8 cellular contexts compared by ENCODE assay signal in the genomic region with DNA sequence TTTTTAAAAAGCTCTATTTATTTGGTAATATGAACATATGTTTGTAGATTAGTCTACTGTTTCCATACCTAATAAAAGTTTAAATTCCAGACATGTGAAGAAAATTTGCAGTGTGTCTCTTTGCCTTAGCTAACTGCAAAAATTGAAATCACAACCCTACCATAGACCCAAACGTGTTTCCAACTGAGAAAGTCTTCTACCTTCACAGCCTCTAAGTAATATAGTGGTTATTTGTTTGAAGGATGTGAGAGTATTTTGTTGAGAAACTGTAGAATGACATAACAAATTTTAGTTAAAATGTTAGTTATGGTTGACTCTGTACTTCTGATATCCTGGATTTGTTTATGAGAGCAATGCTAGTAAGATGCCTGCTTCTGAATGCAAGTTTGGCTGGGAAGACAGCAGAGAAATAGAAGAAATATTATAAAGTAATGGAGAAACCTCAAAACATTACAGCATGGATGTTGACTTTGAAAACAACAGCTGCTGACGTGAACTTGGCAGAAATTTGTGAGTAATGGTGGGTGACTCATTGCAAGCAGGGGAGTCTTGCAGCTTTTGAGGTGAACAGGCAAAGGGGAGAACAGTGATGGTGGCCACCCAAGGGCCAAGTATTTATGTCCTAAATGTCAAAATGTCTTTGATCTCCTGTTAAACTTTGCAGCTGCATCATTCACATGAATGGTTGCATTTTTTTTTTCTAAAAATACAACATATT. TPM values are rescaled to one million over a fixed set of nuclear protein-coding genes. Genes with fewer than 3 reads are reported as not detected.
DNase-seq lines count a peak whose midpoint lies in the region; ATAC-seq and TF ChIP-seq lines count a peak whose summit lies in the region.
"Not testable (repeated sequence)": the region's sequence is repeated elsewhere in the genome, so short reads cannot be mapped to it uniquely, and the experiment has no call there.

No MANE protein-coding gene starts in this region.

- TF ChIP-seq CTCF in AG04450 (IDR thresholded peaks at IDR 0.05; ENCODE audit: low read depth, low read length); ovary (IDR thresholded peaks at IDR 0.05): not testable (repeated sequence)

- TF ChIP-seq POLR2A in ovary (IDR thresholded peaks at IDR 0.05), result not testable (repeated sequence)

- not testable (repeated sequence) for H3K27ac ChIP-seq in AG04450 (ENCODE audit: low read depth, low read length); ovary

- peak; percentile 67 for ATAC-seq in GM18909 (IDR thresholded peaks at IDR 0.05; ENCODE audit: poor library complexity, unreplicated experiment)
- ATAC-seq in HG02588 (IDR thresholded peaks at IDR 0.05; ENCODE audit: unreplicated experiment), result peak; percentile 53
- ATAC-seq in HG03457 (IDR thresholded peaks at IDR 0.05; ENCODE audit: unreplicated experiment), result peak; percentile 49
- peak; percentile 75 for ATAC-seq in SK-N-SH treated with all-trans-retinoic acid at 6 μM for 48 hours
- ATAC-seq in esophagus mucosa, result peak; percentile 65

- intact Hi-C loops in ovary (cut with DNase I), result not testable (repeated sequence)

- DNase-seq in AG04450 (ENCODE audit: low read depth, low spot score) (peak; percentile 42), ovary (peak in 4 of 5 donors; percentile 45 to 76 (median 49))
- peak; percentile 50 for DNase-seq in activated naive CD4-positive, alpha-beta T cell treated with anti-CD3 and anti-CD28 coated beads, Interleukin-2, amount 10 ng/mL, durations not matched to agents 7 days and 5 days

- peaks cover 40% of the 10 kb centered on the region for H3K36me3 Mint-ChIP-seq in activated naive CD4-positive, alpha-beta T cell treated with anti-CD3 and anti-CD28 coated beads, Interleukin-2, amount 10 ng/mL, durations not matched to agents 7 days and 5 days

- peak overlapping the region; percentile 17 for H3K4me3 Mint-ChIP-seq in activated naive CD4-positive, alpha-beta T cell treated with anti-CD3 and anti-CD28 coated beads, Interleukin-2, amount 10 ng/mL, durations not matched to agents 7 days and 5 days

- WGBS in ovary, 3 donors, result 35 to 39% (median 35%) methylated on average over 2 of the region's 2 CpGs

- POLR2A ChIA-PET in AG04450 (lab: Yijun Ruan, JAX), result not testable (repeated sequence)

- TF ChIP-seq EP300 in ovary (IDR thresholded peaks at IDR 0.05), result not testable (repeated sequence)

- peak overlapping the region; percentile 86 for H3K27ac Mint-ChIP-seq in activated naive CD4-positive, alpha-beta T cell treated with anti-CD3 and anti-CD28 coated beads, Interleukin-2, amount 10 ng/mL, durations not matched to agents 7 days and 5 days

- H3K9me3 ChIP-seq in AG04450 (ENCODE audit: control insufficient read depth, insufficient read depth, low read length); ovary: not testable (repeated sequence)

- CTCF ChIA-PET in AG04450 (lab: Charles Lee), result not testable (repeated sequence)
- CTCF ChIA-PET in activated naive CD4-positive, alpha-beta T cell treated with anti-CD3 and anti-CD28 coated beads, Interleukin-2, amount 10 ng/mL, durations not matched to agents 7 days and 5 days (lab: Charles Lee), result interaction anchor here (0.6 kb wide), 1 partner anchor 102 kb away, joined by 4 read pairs; no protein-coding TSS in a partner anchor

- not testable (repeated sequence) for H3K9me3 Mint-ChIP-seq in activated naive CD4-positive, alpha-beta T cell treated with anti-CD3 and anti-CD28 coated beads, Interleukin-2, amount 10 ng/mL, durations not matched to agents 7 days and 5 days

- not testable (repeated sequence) for H3K27me3 ChIP-seq in AG04450 (ENCODE audit: control insufficient read depth, insufficient read depth, low read length); ovary

- peaks cover 76% of the 10 kb centered on the region for H3K4me1 Mint-ChIP-seq in activated naive CD4-positive, alpha-beta T cell treated with anti-CD3 and anti-CD28 coated beads, Interleukin-2, amount 10 ng/mL, durations not matched to agents 7 days and 5 days

- H3K27me3 Mint-ChIP-seq in activated naive CD4-positive, alpha-beta T cell treated with anti-CD3 and anti-CD28 coated beads, Interleukin-2, amount 10 ng/mL, durations not matched to agents 7 days and 5 days, result not testable (repeated sequence)

- H3K36me3 ChIP-seq in ovary, result not testable (repeated sequence)

- not testable (repeated sequence) for H3K4me1 ChIP-seq in ovary (ENCODE audit: insufficient read depth)

- not testable (repeated sequence) for H3K4me3 ChIP-seq in AG04450 (ENCODE audit: low read depth, low read length); ovary

RNA-seq across cellular contexts. Expression of gene KLHL2, which starts 7.8 kb away (rescaled TPM):
- 13.1 and 16.4 TPM in 2 replicates for polyA plus RNA-seq in AG04450 (2011; rRNA removed)
- 8.4 and 9.9 TPM in 2 replicates for polyA minus RNA-seq in AG04450 (2011; rRNA and poly(A)+ RNA removed)
- total RNA-seq in esophagus mucosa, result 26.7 TPM
- 10 to 100 TPM in 5 of 7 donors, 1 to 10 TPM in 2; 8.1 to 19.3 (median 11.7) TPM for total RNA-seq in ovary
- 10 to 100 TPM in 1 of 2 donors, 1 to 10 TPM in 1; 7.2 to 11.4 TPM for polyA plus RNA-seq in ovary
